9 cellular contexts compared by ENCODE assay signal in genomic region chr12:127125607-127126259, GRCh38.
DNase-seq lines count a peak whose midpoint lies in the region; ATAC-seq and TF ChIP-seq lines count a peak whose summit lies in the region.
"Had no signal": no experiment of that assay in that cellular context is flagged by ENCODE, and none has a peak within 500 bp of the region (broad histone marks: within the 10 kb centered on the region; RNA-seq: fewer than 3 reads in every experiment).

No MANE protein-coding gene starts in this region.

- peak overlapping the region; percentile 23 for H3K9ac ChIP-seq in skeletal muscle satellite cell (ENCODE audit: low read depth, low read length)

- TF ChIP-seq CTCF in BJ (IDR thresholded peaks at IDR 0.05; ENCODE audit: insufficient read depth, low read depth, low read length) = no peak

- H3K9me3 Mint-ChIP-seq in activated naive CD8-positive, alpha-beta T cell treated with anti-CD3 and anti-CD28 coated beads, Interleukin-2, amount 50 U/mL, for 24 hours = no peaks in the 10 kb centered on the region

- POLR2A ChIA-PET in BJ (lab: Charles Lee) (no interaction called here), HEK293T (lab: Yijun Ruan, JAX) (no interaction called here)

- H3K27me3 Mint-ChIP-seq in activated naive CD8-positive, alpha-beta T cell treated with anti-CD3 and anti-CD28 coated beads, Interleukin-2, amount 50 U/mL, for 24 hours = peaks cover 5% of the 10 kb centered on the region

- no peaks in the 10 kb centered on the region for H3K9me3 ChIP-seq in skeletal muscle satellite cell (replicated peaks; ENCODE audit: low read length)
- H3K9me3 ChIP-seq: thoracic aorta had no signal

- H3K4me3 ChIP-seq in BJ (ENCODE audit: low read depth, low read length) (no peak overlapping the region), skeletal muscle satellite cell (ENCODE audit: low read length) (no peak overlapping the region)
- H3K4me3 ChIP-seq: thoracic aorta had no signal

- H3K36me3 ChIP-seq in BJ (ENCODE audit: control insufficient read depth, insufficient read depth, low read length) = no peaks in the 10 kb centered on the region
- no peaks in the 10 kb centered on the region for H3K36me3 ChIP-seq in skeletal muscle satellite cell (ENCODE audit: insufficient read depth, low read length)
- H3K36me3 ChIP-seq: thoracic aorta had no signal

- H3K27ac Mint-ChIP-seq in activated naive CD8-positive, alpha-beta T cell treated with anti-CD3 and anti-CD28 coated beads, Interleukin-2, amount 50 U/mL, for 24 hours = no peak overlapping the region

- peaks cover 13% of the 10 kb centered on the region for H3K4me1 ChIP-seq in skeletal muscle satellite cell (ENCODE audit: control insufficient read depth, insufficient read depth, low read length)

- no peaks in the 10 kb centered on the region for H3K36me3 Mint-ChIP-seq in activated naive CD8-positive, alpha-beta T cell treated with anti-CD3 and anti-CD28 coated beads, Interleukin-2, amount 50 U/mL, for 24 hours (ENCODE audit: low read depth)

- peaks cover 11% of the 10 kb centered on the region for H3K4me1 Mint-ChIP-seq in activated naive CD8-positive, alpha-beta T cell treated with anti-CD3 and anti-CD28 coated beads, Interleukin-2, amount 50 U/mL, for 24 hours

- CTCF ChIA-PET in BJ (lab: Yijun Ruan, JAX) (interaction anchor here (1.2 kb wide), 1 partner anchor 17 kb away, joined by 3 read pairs; no protein-coding TSS in a partner anchor), HEK293T (lab: Yijun Ruan, JAX) (no interaction called here)

- peak overlapping the region; percentile 26 for H3K4me2 ChIP-seq in skeletal muscle satellite cell (ENCODE audit: low read length)

- ATAC-seq in GM19395 (IDR thresholded peaks at IDR 0.05; ENCODE audit: unreplicated experiment) = peak; percentile 83
- peak; percentile 86 for ATAC-seq in HG03342 (IDR thresholded peaks at IDR 0.05; ENCODE audit: unreplicated experiment)
- peak; percentile 96 for ATAC-seq in activated naive CD8-positive, alpha-beta T cell treated with anti-CD3 and anti-CD28 coated beads, Interleukin-2, amount 50 U/mL, for 24 hours

- H3K27me3 ChIP-seq in BJ (ENCODE audit: control insufficient read depth, insufficient read depth, low read length) (no peaks in the 10 kb centered on the region), skeletal muscle satellite cell (ENCODE audit: control insufficient read depth, insufficient read depth, low read length) (no peaks in the 10 kb centered on the region)

- peak; percentile 41 for DNase-seq in BJ (ENCODE audit: low read depth)
- DNase-seq in activated naive CD8-positive, alpha-beta T cell treated with anti-CD3 and anti-CD28 coated beads, Interleukin-2, amount 50 U/mL, for 24 hours = peak; percentile 20
- DNase-seq in NCI-H2196 treated with DMSO at 0.1 percent for 48 hours (lab: John Stamatoyannopoulos, UW; ENCODE audit: unreplicated experiment) = no peak
- no peak for DNase-seq in amygdala (lab: John Stamatoyannopoulos, UW)
- DNase-seq in HEK293T (ENCODE audit: extremely low spot score) = no peak

- no peak overlapping the region for H3K4me3 Mint-ChIP-seq in activated naive CD8-positive, alpha-beta T cell treated with anti-CD3 and anti-CD28 coated beads, Interleukin-2, amount 50 U/mL, for 24 hours

TF ChIP-seq in HEK293T, 16 proteins besides CTCF, POLR2A, EP300 and RAD21:
- TF ChIP-seq HDGF (IDR thresholded peaks at IDR 0.05; ENCODE audit: borderline replicate concordance) = no peak

Comparison
In these comparisons a context has a peak if more than half of its experiments do, and no peak if none do; other contexts are left out.
1. DNase-seq: peak in BJ (single experiment) and activated naive CD8-positive, alpha-beta T cell treated with anti-CD3 and anti-CD28 coated beads, Interleukin-2, amount 50 U/mL, for 24 hours (single experiment); none in NCI-H2196 treated with DMSO at 0.1 percent for 48 hours (single experiment), amygdala (0 of 56) and HEK293T (single experiment).
2. Peak in every context shown above with its lines, with median percentiles within 50 percentile points of each other: ATAC-seq.